In the genomic region with DNA sequence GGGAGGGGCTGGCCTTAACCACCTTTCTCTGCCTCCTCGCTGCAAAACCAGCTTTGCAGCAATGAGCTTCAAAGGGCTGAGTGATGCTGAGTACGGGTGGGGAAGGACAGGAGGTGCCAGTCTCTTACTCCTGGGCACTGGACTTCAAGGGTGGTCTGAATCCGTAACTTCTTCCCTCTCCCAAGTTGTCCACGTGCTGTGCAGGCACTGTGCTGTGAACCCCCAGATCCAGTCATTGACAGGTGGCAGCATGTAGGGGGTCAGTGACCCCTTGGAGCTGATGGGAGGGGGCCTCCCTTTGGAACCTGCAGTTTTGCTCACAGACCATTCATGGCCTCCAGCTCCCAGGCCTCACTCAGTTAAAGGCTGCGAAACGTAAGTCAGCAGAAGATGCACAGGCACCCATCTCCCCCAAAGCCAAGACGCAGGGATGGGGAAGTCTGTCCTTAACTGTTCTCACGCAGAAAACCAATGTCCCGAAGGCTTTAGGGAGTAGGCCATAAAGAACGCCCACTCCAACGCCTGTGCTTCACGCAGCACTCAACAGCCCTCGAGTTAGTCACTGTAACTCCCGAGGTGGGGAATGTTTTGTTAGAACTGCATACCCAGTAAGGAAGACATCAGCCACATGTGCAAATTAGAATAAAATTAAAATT, we compare ENCODE assay signal across 27 cellular contexts. TPM values are rescaled to one million over a fixed set of nuclear protein-coding genes. Genes with fewer than 3 reads are reported as not detected.
DNase-seq lines count a peak whose midpoint lies in the region; ATAC-seq and TF ChIP-seq lines count a peak whose summit lies in the region.
"Had no signal": no experiment of that assay in that cellular context is flagged by ENCODE, and none has a peak within 500 bp of the region (broad histone marks: within the 10 kb centered on the region; RNA-seq: fewer than 3 reads in every experiment).

No MANE protein-coding gene starts in this region.

- DNase-seq in stimulated activated naive CD8-positive, alpha-beta T cell treated with anti-CD3 and anti-CD28 coated beads, Interleukin-15, Interleukin-2, amounts not matched to agents 100 U/mL and 50 U/mL, for 24 hours = no peak
- no peak for DNase-seq in activated CD4-positive, alpha-beta memory T cell treated with anti-CD3 and anti-CD28 coated beads, Interleukin-2, amount 10 ng/mL, durations not matched to agents 7 days and 5 days
- DNase-seq in nephron progenitor cell (no peak), T-helper 2 cell (no peak), NCI-H774 (lab: John Stamatoyannopoulos, UW) (no peak), GM19240 (ENCODE audit: insufficient read length, low spot score) (no peak), HEK293T (ENCODE audit: extremely low spot score) (no peak)
- DNase-seq: activated CD4-positive, alpha-beta T cell treated with anti-CD3 and anti-CD28 coated beads for 48 hours; activated T-cell treated with anti-CD3 and anti-CD28 coated beads, Interleukin-2, amount 50 U/mL, for 48 hours; effector CD8-positive, alpha-beta T cell; EL; GM23248; hippocampal formation; left cardiac atrium; MM.1S; NCI-H2029; NCI-H526 treated with DMSO at 0.1 percent for 48 hours; stimulated activated naive CD8-positive, alpha-beta T cell treated with anti-CD3 and anti-CD28 coated beads, Interleukin-15, amount 100 ng/mL, for 72 hours; SW 1271; T1000; uterus had no signal

- no peaks in the 10 kb centered on the region for H3K9me3 Mint-ChIP-seq in stimulated activated naive CD8-positive, alpha-beta T cell treated with anti-CD3 and anti-CD28 coated beads, Interleukin-15, Interleukin-2, amounts not matched to agents 100 ng/mL and 50 ng/mL, for 24 hours
- no peaks in the 10 kb centered on the region for H3K9me3 Mint-ChIP-seq in activated CD4-positive, alpha-beta memory T cell treated with anti-CD3 and anti-CD28 coated beads, Interleukin-2, amount 10 ng/mL, durations not matched to agents 7 days and 5 days
- no peaks in the 10 kb centered on the region for H3K9me3 Mint-ChIP-seq in nephron progenitor cell
- H3K9me3 Mint-ChIP-seq: stimulated activated naive CD8-positive, alpha-beta T cell treated with anti-CD3 and anti-CD28 coated beads, Interleukin-15, amount 100 ng/mL, for 72 hours had no signal

- H3K36me3 Mint-ChIP-seq in stimulated activated naive CD8-positive, alpha-beta T cell treated with anti-CD3 and anti-CD28 coated beads, Interleukin-15, Interleukin-2, amounts not matched to agents 100 ng/mL and 50 ng/mL, for 24 hours (ENCODE audit: low read depth) = peaks cover 49% of the 10 kb centered on the region
- H3K36me3 Mint-ChIP-seq in activated CD4-positive, alpha-beta memory T cell treated with anti-CD3 and anti-CD28 coated beads, Interleukin-2, amount 10 ng/mL, durations not matched to agents 7 days and 5 days (ENCODE audit: low read depth) = peaks cover 59% of the 10 kb centered on the region
- peaks cover 56% of the 10 kb centered on the region for H3K36me3 Mint-ChIP-seq in nephron progenitor cell (ENCODE audit: low read depth)

- POLR2A ChIA-PET in activated CD4-positive, alpha-beta memory T cell treated with anti-CD3 and anti-CD28 coated beads, Interleukin-2, amount 10 ng/mL, durations not matched to agents 7 days and 5 days (lab: Charles Lee) = interaction anchor here (0.6 to 2.8 kb wide), 8 partner anchors 8 to 46 kb away, joined by 3 to 8 read pairs (median 3); a partner anchor contains a TSS
- POLR2A ChIA-PET in HEK293T (lab: Yijun Ruan, JAX) = interaction anchor here (1.2 kb wide), 1 partner anchor 272 kb away, joined by 3 read pairs; no protein-coding TSS in a partner anchor

- CTCF ChIA-PET in activated CD4-positive, alpha-beta memory T cell treated with anti-CD3 and anti-CD28 coated beads, Interleukin-2, amount 10 ng/mL, durations not matched to agents 7 days and 5 days (lab: Charles Lee) = interaction anchor here (0.6 to 2.1 kb wide), 5 partner anchors 8 to 216 kb away, joined by 3 to 11 read pairs (median 4); no protein-coding TSS in a partner anchor
- CTCF ChIA-PET in HEK293T (lab: Yijun Ruan, JAX) = interaction anchor here (0.8 kb wide), 1 partner anchor 118 kb away, joined by 3 read pairs; no protein-coding TSS in a partner anchor

- TF ChIP-seq CTCF in nephron progenitor cell (IDR thresholded peaks at IDR 0.05) = no peak

- peaks cover 4% of the 10 kb centered on the region for H3K27me3 Mint-ChIP-seq in stimulated activated naive CD8-positive, alpha-beta T cell treated with anti-CD3 and anti-CD28 coated beads, Interleukin-15, Interleukin-2, amounts not matched to agents 100 ng/mL and 50 ng/mL, for 24 hours
- H3K27me3 Mint-ChIP-seq in activated CD4-positive, alpha-beta memory T cell treated with anti-CD3 and anti-CD28 coated beads, Interleukin-2, amount 10 ng/mL, durations not matched to agents 7 days and 5 days = peaks cover 5% of the 10 kb centered on the region
- H3K27me3 Mint-ChIP-seq in nephron progenitor cell (ENCODE audit: low read depth, poor library complexity) = peaks cover 4% of the 10 kb centered on the region

- H3K27ac Mint-ChIP-seq in stimulated activated naive CD8-positive, alpha-beta T cell treated with anti-CD3 and anti-CD28 coated beads, Interleukin-15, Interleukin-2, amounts not matched to agents 100 ng/mL and 50 ng/mL, for 24 hours = peak overlapping the region; percentile 21
- H3K27ac Mint-ChIP-seq in activated CD4-positive, alpha-beta memory T cell treated with anti-CD3 and anti-CD28 coated beads, Interleukin-2, amount 10 ng/mL, durations not matched to agents 7 days and 5 days = peak overlapping the region; percentile 88
- peak overlapping the region; percentile 96 for H3K27ac Mint-ChIP-seq in nephron progenitor cell

- no peak overlapping the region for H3K4me3 Mint-ChIP-seq in stimulated activated naive CD8-positive, alpha-beta T cell treated with anti-CD3 and anti-CD28 coated beads, Interleukin-15, Interleukin-2, amounts not matched to agents 100 ng/mL and 50 ng/mL, for 24 hours
- H3K4me3 Mint-ChIP-seq in activated CD4-positive, alpha-beta memory T cell treated with anti-CD3 and anti-CD28 coated beads, Interleukin-2, amount 10 ng/mL, durations not matched to agents 7 days and 5 days = no peak overlapping the region
- no peak overlapping the region for H3K4me3 Mint-ChIP-seq in nephron progenitor cell
- H3K4me3 Mint-ChIP-seq: stimulated activated naive CD8-positive, alpha-beta T cell treated with anti-CD3 and anti-CD28 coated beads, Interleukin-15, amount 100 ng/mL, for 72 hours had no signal

- ATAC-seq in stimulated activated naive CD8-positive, alpha-beta T cell treated with anti-CD3 and anti-CD28 coated beads, Interleukin-15, Interleukin-2, amounts not matched to agents 100 U/mL and 50 U/mL, for 24 hours = no peak
- ATAC-seq: left cardiac atrium had no signal

- peaks cover 33% of the 10 kb centered on the region for H3K4me1 Mint-ChIP-seq in stimulated activated naive CD8-positive, alpha-beta T cell treated with anti-CD3 and anti-CD28 coated beads, Interleukin-15, Interleukin-2, amounts not matched to agents 100 ng/mL and 50 ng/mL, for 24 hours (ENCODE audit: low read depth)
- peaks cover 37% of the 10 kb centered on the region for H3K4me1 Mint-ChIP-seq in activated CD4-positive, alpha-beta memory T cell treated with anti-CD3 and anti-CD28 coated beads, Interleukin-2, amount 10 ng/mL, durations not matched to agents 7 days and 5 days
- H3K4me1 Mint-ChIP-seq in nephron progenitor cell = peaks cover 80% of the 10 kb centered on the region

TF ChIP-seq in HEK293T, 16 proteins besides CTCF, POLR2A, EP300 and RAD21:
- no peak for TF ChIP-seq BHLHE40 (IDR thresholded peaks at IDR 0.05; ENCODE audit: borderline replicate concordance)
- TF ChIP-seq, protein P1, sequence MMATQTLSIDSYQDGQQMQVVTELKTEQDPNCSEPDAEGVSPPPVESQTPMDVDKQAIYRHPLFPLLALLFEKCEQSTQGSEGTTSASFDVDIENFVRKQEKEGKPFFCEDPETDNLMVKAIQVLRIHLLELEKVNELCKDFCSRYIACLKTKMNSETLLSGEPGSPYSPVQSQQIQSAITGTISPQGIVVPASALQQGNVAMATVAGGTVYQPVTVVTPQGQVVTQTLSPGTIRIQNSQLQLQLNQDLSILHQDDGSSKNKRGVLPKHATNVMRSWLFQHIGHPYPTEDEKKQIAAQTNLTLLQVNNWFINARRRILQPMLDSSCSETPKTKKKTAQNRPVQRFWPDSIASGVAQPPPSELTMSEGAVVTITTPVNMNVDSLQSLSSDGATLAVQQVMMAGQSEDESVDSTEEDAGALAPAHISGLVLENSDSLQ (IDR thresholded peaks at IDR 0.05) = no peak
- no peak for TF ChIP-seq FOXK2 (IDR thresholded peaks at IDR 0.05)
- TF ChIP-seq SUZ12 (IDR thresholded peaks at IDR 0.05) = no peak
- TF ChIP-seq FOXM1 (IDR thresholded peaks at IDR 0.05; ENCODE audit: borderline replicate concordance) = no peak
- no peak for TF ChIP-seq NFRKB (IDR thresholded peaks at IDR 0.05)
- no peak for TF ChIP-seq CTBP1 (IDR thresholded peaks at IDR 0.05; ENCODE audit: borderline replicate concordance)
- TF ChIP-seq SP1 (IDR thresholded peaks at IDR 0.05) = no peak
- TF ChIP-seq LEF1 (IDR thresholded peaks at IDR 0.05; ENCODE audit: borderline replicate concordance) = no peak
- TF ChIP-seq TARDBP (IDR thresholded peaks at IDR 0.05) = no peak
- TF ChIP-seq HDGF (IDR thresholded peaks at IDR 0.05; ENCODE audit: borderline replicate concordance) = no peak
- TF ChIP-seq ELF4 (IDR thresholded peaks at IDR 0.05) = no peak

RNA-seq across cellular contexts. Expression of a gene that starts 7.9 kb away (rescaled TPM):
- total RNA-seq in activated CD4-positive, alpha-beta memory T cell treated with anti-CD3 and anti-CD28 coated beads, Interleukin-2, amount 10 ng/mL, durations not matched to agents 7 days and 5 days = not detected
- total RNA-seq: A673, cardiac septum, GM23248, left cardiac atrium, lung microvascular endothelial cell, mononuclear cell, thoracic aorta, uterus had no signal

RNA-seq across cellular contexts. Expression of a gene that starts 21.2 kb away (rescaled TPM):
- 100 to 1,000 TPM; 168 to 179 TPM for total RNA-seq in activated CD4-positive, alpha-beta memory T cell treated with anti-CD3 and anti-CD28 coated beads, Interleukin-2, amount 10 ng/mL, durations not matched to agents 7 days and 5 days

Comparison
In these comparisons a context has a peak if more than half of its experiments do, and no peak if none do; other contexts are left out.
1. H3K27ac Mint-ChIP-seq: peak in every context shown above with its lines; median percentile 96 in nephron progenitor cell; 88 in activated CD4-positive, alpha-beta memory T cell treated with anti-CD3 and anti-CD28 coated beads, Interleukin-2, amount 10 ng/mL, durations not matched to agents 7 days and 5 days; 21 in stimulated activated naive CD8-positive, alpha-beta T cell treated with anti-CD3 and anti-CD28 coated beads, Interleukin-15, Interleukin-2, amounts not matched to agents 100 ng/mL and 50 ng/mL, for 24 hours.